ENCODE assay signal across 8 cellular contexts in genomic region chr13:50081899-50082425, GRCh38.
A peak's percentile ranks its signal among the peaks of the same experiment; 100 is the strongest.
DNase-seq lines count a peak whose midpoint lies in the region; ATAC-seq and TF ChIP-seq lines count a peak whose summit lies in the region.

No MANE protein-coding gene starts in this region.

- DNase-seq in GM10248 (ENCODE audit: extremely low spot score) = peak; percentile 94
- DNase-seq in NCI-H1092 (lab: John Stamatoyannopoulos, UW) = peak; percentile 97
- DNase-seq in SK-N-SH = peak; percentile 94
- DNase-seq in activated naive CD4-positive, alpha-beta T cell treated with anti-CD3 and anti-CD28 coated beads, Interleukin-2, amount 50 U/mL, for 72 hours (ENCODE audit: low spot score in 2 of 2) = peak; percentile 95 to 98
- DNase-seq in glomerular endothelial cell (ENCODE audit: extremely low read depth, low read depth, low spot score) = peak; percentile 87
- peak; percentile 57 to 99 (median 98) for DNase-seq in nucleus accumbens (lab: John Stamatoyannopoulos, UW)
- peak; percentile 99 for DNase-seq in suprapubic skin (ENCODE audit: low spot score in 2 of 2)

- H3F3A ChIP-seq in SK-N-SH (replicated peaks; ENCODE audit: insufficient read depth) = peaks cover 18% of the 10 kb centered on the region

- peaks cover 88% of the 10 kb centered on the region for H3K79me2 ChIP-seq in SK-N-SH (ENCODE audit: insufficient read depth)

- H3K9ac ChIP-seq in SK-N-SH = peak overlapping the region; percentile 96

- H4K20me1 ChIP-seq in SK-N-SH (ENCODE audit: insufficient read depth) = peaks cover 23% of the 10 kb centered on the region; the same call in 1 of the 2 replicates

- H3K9me3 ChIP-seq in SK-N-SH = no peaks in the 10 kb centered on the region
- no peaks in the 10 kb centered on the region for H3K9me3 ChIP-seq in suprapubic skin

- ATAC-seq in HG02610 (IDR thresholded peaks at IDR 0.05; ENCODE audit: unreplicated experiment) = peak; percentile 73
- ATAC-seq in activated naive CD4-positive, alpha-beta T cell treated with anti-CD3 and anti-CD28 coated beads, Interleukin-2, amount 50 U/mL, for 72 hours = peak; percentile 82

- peaks cover 16 to 26% of the 10 kb centered on the region in 2 donors for H3K36me3 Mint-ChIP-seq in activated naive CD4-positive, alpha-beta T cell treated with anti-CD3 and anti-CD28 coated beads, Interleukin-2, amount 50 U/mL, for 72 hours

- no peaks in the 10 kb centered on the region for H3K9me2 ChIP-seq in SK-N-SH

- no peak for TF ChIP-seq EP300 in SK-N-SH (IDR thresholded peaks at IDR 0.05; ENCODE audit: borderline replicate concordance in 1 of 2, low read depth in 1 of 2, low read length in 1 of 2)
- no peak for TF ChIP-seq EP300 in suprapubic skin (IDR thresholded peaks at IDR 0.05)

- H3K4me3 ChIP-seq in SK-N-SH (ENCODE audit: low read depth in 2 of 2, low read length in 1 of 2) (peak overlapping the region; percentile 93 to 95), suprapubic skin (peak overlapping the region; percentile 79)

- POLR2A ChIA-PET in GM10248 (lab: Yijun Ruan, JAX) = no interaction called here
- POLR2A ChIA-PET in SK-N-SH (lab: Yijun Ruan, JAX) = interaction anchor here (0.6 to 3.1 kb wide), 4 partner anchors 44 to 448 kb away, joined by 3 to 14 read pairs (median 8); partner anchors contain the start of genes SPRYD7 and TRIM13

- H3K4me2 ChIP-seq in SK-N-SH = peak overlapping the region; percentile 87

- WGBS in SK-N-SH (ENCODE audit: low lambda C conversion rate) = under 1% methylated on average over 34 of the region's 35 CpGs
- WGBS in suprapubic skin = under 1% methylated on average over 34 of the region's 35 CpGs

- peaks cover 0 to 4% of the 10 kb centered on the region in 2 experiments for H3K36me3 ChIP-seq in SK-N-SH (replicated peaks in 1 of 2; ENCODE audit: control insufficient read depth in 1 of 2, insufficient read depth in 2 of 2, low read length in 1 of 2)
- H3K36me3 ChIP-seq in suprapubic skin = no peaks in the 10 kb centered on the region

- TF ChIP-seq RAD21 in SK-N-SH (IDR thresholded peaks at IDR 0.05; ENCODE audit: low read length) = no peak

- no peaks in the 10 kb centered on the region for H3K9me3 Mint-ChIP-seq in activated naive CD4-positive, alpha-beta T cell treated with anti-CD3 and anti-CD28 coated beads, Interleukin-2, amount 50 U/mL, for 72 hours

- H2AFZ ChIP-seq in SK-N-SH (ENCODE audit: low read depth) = peak overlapping the region; percentile 89

- TF ChIP-seq POLR2A in suprapubic skin (IDR thresholded peaks at IDR 0.05) = no peak

- TF ChIP-seq CTCF in GM10248 (IDR thresholded peaks at IDR 0.05; ENCODE audit: control extremely low read depth, extremely low read depth, low read depth, missing control alignments) (no peak), SK-N-SH (IDR thresholded peaks at IDR 0.05) (0 out of 2 replicates have a peak, but pooled peaks have one; percentile 2), suprapubic skin (IDR thresholded peaks at IDR 0.05) (no peak)

- no peaks in the 10 kb centered on the region for H3K27me3 ChIP-seq in SK-N-SH (ENCODE audit: insufficient read depth)
- H3K27me3 ChIP-seq in suprapubic skin = no peaks in the 10 kb centered on the region

- H3K27ac ChIP-seq in SK-N-SH (ENCODE audit: low read depth in 2 of 2, low read length in 1 of 2) (peak overlapping the region; percentile 85 to 90), suprapubic skin (peak overlapping the region; percentile 83)

- H3K4me1 ChIP-seq in SK-N-SH (ENCODE audit: control insufficient read depth in 1 of 2, insufficient read depth in 2 of 2, low read depth in 1 of 2, low read length in 1 of 2) (peaks cover 5 to 7% of the 10 kb centered on the region in 2 experiments; a peak in 3 of 4 replicates), suprapubic skin (peaks cover 43% of the 10 kb centered on the region)

- H3K27ac Mint-ChIP-seq in activated naive CD4-positive, alpha-beta T cell treated with anti-CD3 and anti-CD28 coated beads, Interleukin-2, amount 50 U/mL, for 72 hours = peak overlapping the region; percentile 98 to 100

- CTCF ChIA-PET in GM10248 (lab: Yijun Ruan, JAX) (interaction anchor here (0.8 to 6.5 kb wide), 9 partner anchors 11 to 987 kb away, joined by 3 to 54 read pairs (median 4); partner anchors contain the start of genes SPRYD7 and TRIM13), SK-N-SH (lab: Yijun Ruan, JAX) (interaction anchor here (0.6 to 5.0 kb wide), 13 partner anchors 15 to 829 kb away, joined by 3 to 35 read pairs (median 5); partner anchors contain the start of genes SPRYD7 and TRIM13)

TF ChIP-seq in SK-N-SH, 30 proteins besides CTCF, POLR2A, EP300 and RAD21:
- TF ChIP-seq SIN3A (IDR thresholded peaks at IDR 0.05; ENCODE audit: borderline replicate concordance, low read depth, low read length) (peak; percentile 79; the same call in 1 of the 2 replicates), GABPA (IDR thresholded peaks at IDR 0.05; ENCODE audit: low read depth) (no peak), POLR2AphosphoS5 (IDR thresholded peaks at IDR 0.05; ENCODE audit: low read depth, low read length) (peak; percentile 67), JUND (IDR thresholded peaks at IDR 0.05) (no peak), MXI1 (IDR thresholded peaks at IDR 0.05; ENCODE audit: low read depth, low read length) (no peak), USF2 (IDR thresholded peaks at IDR 0.05; ENCODE audit: borderline replicate concordance, low read depth, low read length) (no peak), FOXM1 (IDR thresholded peaks at IDR 0.05; ENCODE audit: low read depth) (0 out of 2 replicates have a peak, but pooled peaks have one; percentile 10), SMC3 (IDR thresholded peaks at IDR 0.05; ENCODE audit: low read depth, low read length) (no peak), TCF12 (IDR thresholded peaks at IDR 0.05) (peak; percentile 3; the same call in 1 of the 2 replicates), YY1 (IDR thresholded peaks at IDR 0.05; ENCODE audit: low read depth) (peak; percentile 83), ELF1 (IDR thresholded peaks at IDR 0.05) (no peak), FOXJ3 (CRISPR knock-in tag; IDR thresholded peaks at IDR 0.05) (no peak), NRF1 (IDR thresholded peaks at IDR 0.05; ENCODE audit: low read depth, low read length) (peak; percentile 98), TAF1 (IDR thresholded peaks at IDR 0.05; ENCODE audit: borderline replicate concordance, low read depth, low read length) (peak; percentile 74; the same call in 1 of the 2 replicates), CHD2 (IDR thresholded peaks at IDR 0.05; ENCODE audit: low read length, partially characterized antibody) (peak; percentile 51), ZBTB33 (IDR thresholded peaks at IDR 0.05; ENCODE audit: borderline replicate concordance, low read depth) (no peak)
- TF ChIP-seq, protein P1, sequence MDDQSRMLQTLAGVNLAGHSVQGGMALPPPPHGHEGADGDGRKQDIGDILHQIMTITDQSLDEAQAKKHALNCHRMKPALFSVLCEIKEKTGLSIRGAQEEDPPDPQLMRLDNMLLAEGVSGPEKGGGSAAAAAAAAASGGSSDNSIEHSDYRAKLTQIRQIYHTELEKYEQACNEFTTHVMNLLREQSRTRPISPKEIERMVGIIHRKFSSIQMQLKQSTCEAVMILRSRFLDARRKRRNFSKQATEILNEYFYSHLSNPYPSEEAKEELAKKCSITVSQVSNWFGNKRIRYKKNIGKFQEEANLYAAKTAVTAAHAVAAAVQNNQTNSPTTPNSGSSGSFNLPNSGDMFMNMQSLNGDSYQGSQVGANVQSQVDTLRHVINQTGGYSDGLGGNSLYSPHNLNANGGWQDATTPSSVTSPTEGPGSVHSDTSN (IDR thresholded peaks at IDR 0.05) = peak; percentile 79
- TF ChIP-seq, protein P2, sequence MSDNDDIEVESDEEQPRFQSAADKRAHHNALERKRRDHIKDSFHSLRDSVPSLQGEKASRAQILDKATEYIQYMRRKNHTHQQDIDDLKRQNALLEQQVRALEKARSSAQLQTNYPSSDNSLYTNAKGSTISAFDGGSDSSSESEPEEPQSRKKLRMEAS (IDR thresholded peaks at IDR 0.05; ENCODE audit: low read depth) = peak; percentile 12; the same call in 1 of the 2 replicates

Comparison
In these comparisons a context has a peak if more than half of its experiments do, and no peak if none do; other contexts are left out.
1. Peak in every context shown above with its lines: DNase-seq, ATAC-seq, H3K4me3 ChIP-seq and H3K27ac ChIP-seq.